20 cellular contexts compared by ENCODE assay signal in genomic region chr3:131708216-131708615, GRCh38.
"Had no signal": no experiment of that assay in that cellular context is flagged by ENCODE, and none has a peak within 500 bp of the region (broad histone marks: within the 10 kb centered on the region; RNA-seq: fewer than 3 reads in every experiment).

No MANE protein-coding gene starts in this region.

- H3K27ac ChIP-seq: cardiac muscle cell, foreskin keratinocyte, left ventricle myocardium inferior, right lobe of liver, transverse colon had no signal

- H3K9me3 Mint-ChIP-seq: activated CD4-positive, alpha-beta T cell treated with anti-CD3 and anti-CD28 coated beads, Interleukin-2, amount 10 ng/mL, durations not matched to agents 7 days and 5 days; activated CD8-positive, alpha-beta T cell treated with anti-CD3 and anti-CD28 coated beads for 36 hours had no signal

- H3K27me3 Mint-ChIP-seq: activated CD4-positive, alpha-beta T cell treated with anti-CD3 and anti-CD28 coated beads, Interleukin-2, amount 10 ng/mL, durations not matched to agents 7 days and 5 days had no signal

- H3K27ac Mint-ChIP-seq: activated CD4-positive, alpha-beta T cell treated with anti-CD3 and anti-CD28 coated beads, Interleukin-2, amount 10 ng/mL, durations not matched to agents 7 days and 5 days; activated CD8-positive, alpha-beta memory T cell treated with anti-CD3 and anti-CD28 coated beads, Interleukin-2, amount 10 ng/mL, durations not matched to agents 7 days and 5 days; activated CD8-positive, alpha-beta T cell treated with anti-CD3 and anti-CD28 coated beads for 36 hours; activated naive CD8-positive, alpha-beta T cell; naive thymus-derived CD4-positive, alpha-beta T cell; stimulated activated memory B cell treated with anti-CD40 and anti-IgM and Interleukin-4, amounts not matched to agents 10 μg/mL and 1 μg/mL and 100 μg/mL, for 72 hours; T-helper 17 cell had no signal

- H3K4me3 ChIP-seq: cardiac muscle cell, left ventricle myocardium inferior, right lobe of liver, smooth muscle cell, transverse colon had no signal

- H3K4me3 Mint-ChIP-seq: activated CD4-positive, alpha-beta T cell treated with anti-CD3 and anti-CD28 coated beads, Interleukin-2, amount 10 ng/mL, durations not matched to agents 7 days and 5 days; activated CD8-positive, alpha-beta memory T cell treated with anti-CD3 and anti-CD28 coated beads, Interleukin-2, amount 10 ng/mL, durations not matched to agents 7 days and 5 days; activated CD8-positive, alpha-beta T cell treated with anti-CD3 and anti-CD28 coated beads for 36 hours; activated naive CD8-positive, alpha-beta T cell; naive thymus-derived CD4-positive, alpha-beta T cell; neural crest cell; stimulated activated memory B cell treated with anti-CD40 and anti-IgM and Interleukin-4, amounts not matched to agents 10 μg/mL and 1 μg/mL and 100 μg/mL, for 72 hours; T-helper 17 cell had no signal

- DNase-seq: activated CD4-positive, alpha-beta T cell treated with anti-CD3 and anti-CD28 coated beads, Interleukin-2, amount 10 ng/mL, durations not matched to agents 7 days and 5 days; activated CD8-positive, alpha-beta memory T cell treated with anti-CD3 and anti-CD28 coated beads, Interleukin-2, amount 10 ng/mL, durations not matched to agents 7 days and 5 days; activated CD8-positive, alpha-beta T cell treated with anti-CD3 and anti-CD28 coated beads for 36 hours; activated naive CD4-positive, alpha-beta T cell; activated T-cell treated with anti-CD3 and anti-CD28 coated beads for 4 hours; cortex of kidney; effector CD8-positive, alpha-beta T cell; foreskin keratinocyte; left ventricle myocardium inferior; naive thymus-derived CD4-positive, alpha-beta T cell; occipital lobe; right lobe of liver; stimulated activated CD4-positive, alpha-beta T cell treated with anti-CD3 and anti-CD28 coated beads, Interleukin-15, amount 100 ng/mL, for 24 hours; T-helper 17 cell; transverse colon had no signal

- H3K27me3 ChIP-seq: cardiac muscle cell, foreskin keratinocyte, right lobe of liver, transverse colon had no signal

- ATAC-seq: activated CD8-positive, alpha-beta memory T cell treated with anti-CD3 and anti-CD28 coated beads, Interleukin-2, amount 10 ng/mL, durations not matched to agents 7 days and 5 days; activated CD8-positive, alpha-beta T cell treated with anti-CD3 and anti-CD28 coated beads for 36 hours; foreskin keratinocyte; naive thymus-derived CD4-positive, alpha-beta T cell; right lobe of liver; stimulated activated memory B cell treated with anti-CD40 and anti-IgM and Interleukin-4, amounts not matched to agents 10 μg/mL and 1 μg/mL and 100 μg/mL, for 72 hours; T-helper 17 cell had no signal

- H3K4me1 Mint-ChIP-seq: activated CD4-positive, alpha-beta T cell treated with anti-CD3 and anti-CD28 coated beads, Interleukin-2, amount 10 ng/mL, durations not matched to agents 7 days and 5 days; activated CD8-positive, alpha-beta memory T cell treated with anti-CD3 and anti-CD28 coated beads, Interleukin-2, amount 10 ng/mL, durations not matched to agents 7 days and 5 days; naive thymus-derived CD4-positive, alpha-beta T cell; stimulated activated memory B cell treated with anti-CD40 and anti-IgM and Interleukin-4, amounts not matched to agents 10 μg/mL and 1 μg/mL and 100 μg/mL, for 72 hours; T-helper 17 cell had no signal

- H3K36me3 Mint-ChIP-seq: activated CD8-positive, alpha-beta memory T cell treated with anti-CD3 and anti-CD28 coated beads, Interleukin-2, amount 10 ng/mL, durations not matched to agents 7 days and 5 days; activated naive CD8-positive, alpha-beta T cell; naive thymus-derived CD4-positive, alpha-beta T cell; stimulated activated memory B cell treated with anti-CD40 and anti-IgM and Interleukin-4, amounts not matched to agents 10 μg/mL and 1 μg/mL and 100 μg/mL, for 72 hours had no signal

- H3K9me3 ChIP-seq: left ventricle myocardium inferior, right lobe of liver, transverse colon had no signal
